32 cellular contexts compared by ENCODE assay signal in the genomic region with DNA sequence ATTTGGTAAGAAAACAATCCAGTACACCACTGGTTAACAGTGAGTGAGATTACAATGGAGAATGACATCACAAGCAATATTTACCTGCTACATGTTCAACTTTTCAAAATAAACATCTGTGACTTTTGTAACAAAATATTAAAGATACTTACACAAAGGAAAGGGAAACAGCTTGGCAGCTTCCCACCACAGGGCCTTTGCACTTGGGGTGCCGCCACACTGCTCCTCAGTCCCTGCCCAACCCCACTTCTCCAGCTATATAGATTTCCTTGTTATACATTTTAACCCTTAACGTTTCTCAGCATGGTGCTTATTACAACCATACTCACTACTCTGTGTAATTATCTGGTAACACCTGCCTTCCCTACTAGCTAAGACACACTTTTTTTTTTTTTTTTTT.
"Had no signal": no experiment of that assay in that cellular context is flagged by ENCODE, and none has a peak within 500 bp of the region (broad histone marks: within the 10 kb centered on the region; RNA-seq: fewer than 3 reads in every experiment).

No MANE protein-coding gene starts in this region.

- H3K27ac Mint-ChIP-seq: activated CD4-positive, alpha-beta T cell treated with anti-CD3 and anti-CD28 coated beads, Interleukin-2, amount 10 ng/mL, durations not matched to agents 24 days and 14 days; activated CD8-positive, alpha-beta T cell treated with anti-CD3 and anti-CD28 coated beads for 36 hours; activated naive CD8-positive, alpha-beta T cell treated with anti-CD3 and anti-CD28 coated beads for 36 hours; activated T-cell treated with anti-CD3 and anti-CD28 coated beads, Interleukin-2, amount 50 U/mL, for 72 hours; activated T-helper 17 cell treated with anti-CD3 and anti-CD28 coated beads, Interleukin-2, amount 50 U/mL, for 72 hours had no signal

- H3K36me3 ChIP-seq: cardiac muscle cell, WERI-Rb-1 had no signal

- FAIRE-seq: RCC 7860 had no signal

- H3K4me3 ChIP-seq: cardiac muscle cell had no signal

- H3K9me3 Mint-ChIP-seq: activated CD4-positive, alpha-beta T cell treated with anti-CD3 and anti-CD28 coated beads, Interleukin-2, amount 10 ng/mL, durations not matched to agents 24 days and 14 days; activated CD8-positive, alpha-beta T cell treated with anti-CD3 and anti-CD28 coated beads for 36 hours; activated naive CD8-positive, alpha-beta T cell treated with anti-CD3 and anti-CD28 coated beads for 36 hours; activated T-cell treated with anti-CD3 and anti-CD28 coated beads, Interleukin-2, amount 50 U/mL, for 72 hours; activated T-helper 17 cell treated with anti-CD3 and anti-CD28 coated beads, Interleukin-2, amount 50 U/mL, for 72 hours; central memory CD8-positive, alpha-beta T cell had no signal

- DNase-seq: activated CD4-positive, alpha-beta T cell treated with anti-CD3 and anti-CD28 coated beads, Interleukin-2, amount 10 ng/mL, durations not matched to agents 24 days and 14 days; activated CD4-positive, alpha-beta T cell treated with anti-CD3 and anti-CD28 coated beads, Interleukin-2, amount 50 U/mL, for 4 hours; activated CD8-positive, alpha-beta T cell treated with anti-CD3 and anti-CD28 coated beads for 36 hours; activated effector memory CD4-positive, alpha-beta T cell treated with anti-CD3 and anti-CD28 coated beads, Interleukin-2, amount 50 U/mL, for 16 hours; activated naive CD4-positive, alpha-beta T cell; activated naive CD4-positive, alpha-beta T cell treated with anti-CD3 and anti-CD28 coated beads, Interleukin-2, amount 50 U/mL, for 16 hours; activated naive CD8-positive, alpha-beta T cell treated with anti-CD3 and anti-CD28 coated beads for 36 hours; activated T-cell treated with anti-CD3 and anti-CD28 coated beads, Interleukin-2, amount 50 U/mL, for 1 hour; activated T-cell treated with anti-CD3 and anti-CD28 coated beads, Interleukin-2, amount 50 U/mL, for 72 hours; amniotic stem cell; aorta; NCI-H1092 treated with DMSO at 0.1 percent for 48 hours; NCI-H1436 treated with DMSO at 0.1 percent for 48 hours; NCI-H187 treated with DMSO at 0.1 percent for 48 hours; NCI-H2227 treated with DMSO at 0.1 percent for 48 hours; NCI-H446; NCI-H510A treated with DMSO at 0.1 percent for 48 hours; NCI-H526 treated with DMSO at 0.1 percent for 48 hours; NK-92 treated with Interleukin-12 subunit alpha and Interleukin-12 subunit beta, amount 100 ng/mL, for 24 hours; PC-3; SIG-M5; SW 1271; T-helper 1 cell; T-helper 2 cell; T-helper 9 cell; WERI-Rb-1 had no signal

- ATAC-seq: activated CD8-positive, alpha-beta T cell treated with anti-CD3 and anti-CD28 coated beads for 36 hours; activated T-cell treated with anti-CD3 and anti-CD28 coated beads, Interleukin-2, amount 50 U/mL, for 72 hours; activated T-helper 17 cell treated with anti-CD3 and anti-CD28 coated beads, Interleukin-2, amount 50 U/mL, for 72 hours; PC-3; Right ventricle myocardium inferior had no signal

- H3K36me3 Mint-ChIP-seq: activated naive CD8-positive, alpha-beta T cell treated with anti-CD3 and anti-CD28 coated beads for 36 hours had no signal

- H3K4me3 Mint-ChIP-seq: activated CD4-positive, alpha-beta T cell treated with anti-CD3 and anti-CD28 coated beads, Interleukin-2, amount 10 ng/mL, durations not matched to agents 24 days and 14 days; activated CD8-positive, alpha-beta T cell treated with anti-CD3 and anti-CD28 coated beads for 36 hours; activated naive CD8-positive, alpha-beta T cell treated with anti-CD3 and anti-CD28 coated beads for 36 hours; activated T-cell treated with anti-CD3 and anti-CD28 coated beads, Interleukin-2, amount 50 U/mL, for 72 hours; activated T-helper 17 cell treated with anti-CD3 and anti-CD28 coated beads, Interleukin-2, amount 50 U/mL, for 72 hours; central memory CD8-positive, alpha-beta T cell had no signal

- H3K27me3 ChIP-seq: cardiac muscle cell had no signal

- H3K27me3 Mint-ChIP-seq: activated CD4-positive, alpha-beta T cell treated with anti-CD3 and anti-CD28 coated beads, Interleukin-2, amount 10 ng/mL, durations not matched to agents 24 days and 14 days; activated CD8-positive, alpha-beta T cell treated with anti-CD3 and anti-CD28 coated beads for 36 hours; activated naive CD8-positive, alpha-beta T cell treated with anti-CD3 and anti-CD28 coated beads for 36 hours; activated T-helper 17 cell treated with anti-CD3 and anti-CD28 coated beads, Interleukin-2, amount 50 U/mL, for 72 hours; central memory CD8-positive, alpha-beta T cell had no signal

- H3K27ac ChIP-seq: cardiac muscle cell, RWPE1, WERI-Rb-1 had no signal
